In genomic region chr10:69360485-69361302, GRCh38 we compare ENCODE assay signal across 8 cellular contexts. TPM values are rescaled to one million over a fixed set of nuclear protein-coding genes. Genes with fewer than 3 reads are reported as not detected.
DNase-seq lines count a peak whose midpoint lies in the region; ATAC-seq and TF ChIP-seq lines count a peak whose summit lies in the region.

No MANE protein-coding gene starts in this region.

- no peaks in the 10 kb centered on the region for H3K9me3 ChIP-seq in fibroblast of lung (ENCODE audit: control insufficient read depth, insufficient read depth, low read depth, low read length)
- H3K9me3 ChIP-seq in prostate gland = no peaks in the 10 kb centered on the region

- H3K4me3 ChIP-seq in fibroblast of lung (replicated peaks in 1 of 4; ENCODE audit: control extremely low read depth in 1 of 4, insufficient read depth in 1 of 4, low read depth in 3 of 4, low read length in 4 of 4) = no peak overlapping the region
- H3K4me3 ChIP-seq in prostate gland = no peak overlapping the region

- 18% methylated on average over 8 of the region's 8 CpGs for WGBS in prostate gland

- H3K4me1 ChIP-seq in fibroblast of lung (ENCODE audit: control insufficient read depth, extremely low read depth, insufficient read depth, low read length) (peaks cover 26% of the 10 kb centered on the region), prostate gland (replicated peaks) (peaks cover 19% of the 10 kb centered on the region)

- peak; percentile 43 for TF ChIP-seq POLR2A in prostate gland (IDR thresholded peaks at IDR 0.05)

- H3K27ac ChIP-seq in fibroblast of lung (ENCODE audit: insufficient read depth, low read length) (peak overlapping the region; percentile 48), prostate gland (peak overlapping the region; percentile 77 to 86)

- H3K36me3 ChIP-seq in fibroblast of lung (ENCODE audit: control insufficient read depth, insufficient read depth, low read length) = peaks cover 2% of the 10 kb centered on the region
- H3K36me3 ChIP-seq in prostate gland = no peaks in the 10 kb centered on the region

- H3K4me2 ChIP-seq in fibroblast of lung (ENCODE audit: extremely low read depth, insufficient read depth, low read length) = peak overlapping the region; percentile 83

- H3K27me3 ChIP-seq in fibroblast of lung (ENCODE audit: control insufficient read depth, insufficient read depth, low read length) (no peaks in the 10 kb centered on the region), prostate gland (replicated peaks; ENCODE audit: insufficient read depth) (no peaks in the 10 kb centered on the region)

- ATAC-seq in GM18873 (IDR thresholded peaks at IDR 0.05; ENCODE audit: low FRiP score, unreplicated experiment) (no peak), GM21367 (IDR thresholded peaks at IDR 0.05; ENCODE audit: unreplicated experiment) (no peak)

- no peak overlapping the region for H3K9ac ChIP-seq in fibroblast of lung (ENCODE audit: insufficient read depth, low read length)

- H2AFZ ChIP-seq in fibroblast of lung (ENCODE audit: low read length) = no peak overlapping the region

- intact Hi-C loops in prostate gland (cut with DNase I) = loop anchor here (5.0 kb wide), 1 partner anchor 43 kb away; no protein-coding TSS in a partner anchor

- no peaks in the 10 kb centered on the region for H4K20me1 ChIP-seq in fibroblast of lung (ENCODE audit: control insufficient read depth, extremely low read depth, insufficient read depth, low read length)

- TF ChIP-seq CTCF in fibroblast of lung (conservative IDR thresholded peaks at IDR 0.05 in 1 of 2, IDR thresholded peaks at IDR 0.05 in 1 of 2; ENCODE audit: low read depth in 1 of 2, low read length in 2 of 2) (no peak), prostate gland (IDR thresholded peaks at IDR 0.05) (no peak)

- peaks cover 9% of the 10 kb centered on the region for H3K79me2 ChIP-seq in fibroblast of lung (ENCODE audit: control insufficient read depth, insufficient read depth, low read length)

- peak; percentile 78 for DNase-seq in DMS 273 (lab: John Stamatoyannopoulos, UW; ENCODE audit: unreplicated experiment)
- DNase-seq in fibroblast of lung (ENCODE audit: low read depth in 2 of 2) = peak; percentile 92 to 94
- DNase-seq in prostate gland (ENCODE audit: low spot score) = peak; percentile 95
- DNase-seq in GOT3 (lab: John Stamatoyannopoulos, UW) = no peak
- DNase-seq in KBM-7 = no peak

- in situ Hi-C loops in KBM-7 (cut with MboI; ENCODE audit: low pct_unique_long_range_greater_than_20kb, low sequenced_read_pairs) = no loop called here

TF ChIP-seq in PFSK-1, 5 proteins besides CTCF, POLR2A, EP300 and RAD21:
- no peak for TF ChIP-seq POLR2AphosphoS5 (IDR thresholded peaks at IDR 0.05; ENCODE audit: low read depth, low read length)
- TF ChIP-seq REST (IDR thresholded peaks at IDR 0.05; ENCODE audit: insufficient read depth in 1 of 2, low read depth in 2 of 2, low read length in 2 of 2) = peak; percentile 87 to 91

RNA-seq across cellular contexts. Expression of gene TACR2, which starts 56.0 kb away (rescaled TPM):
- polyA plus RNA-seq in PFSK-1 (2012; ENCODE audit: insufficient read length, low read depth) = 0.48 TPM
- total RNA-seq in fibroblast of lung (0.17 and 0.26 TPM in 2 replicates), prostate gland (1 to 10 TPM in 1 of 2 donors, under 1 TPM in 1; 0.77 to 2.4 TPM)
- polyA plus RNA-seq in fibroblast of lung = 0.10 and 0.15 TPM in 2 replicates
- polyA plus RNA-seq in fibroblast of lung (2012) = 0.20 and 0.26 TPM in 2 replicates
- polyA minus RNA-seq in fibroblast of lung (ENCODE audit: low replicate concordance) = not detected in 2 replicates

Comparison
In these comparisons a context has a peak if more than half of its experiments do, and no peak if none do; other contexts are left out.
1. DNase-seq: peak in DMS 273 (single experiment), fibroblast of lung (2 of 2) and prostate gland (single experiment); none in GOT3 (single experiment) and KBM-7 (single experiment).